In the genomic region with DNA sequence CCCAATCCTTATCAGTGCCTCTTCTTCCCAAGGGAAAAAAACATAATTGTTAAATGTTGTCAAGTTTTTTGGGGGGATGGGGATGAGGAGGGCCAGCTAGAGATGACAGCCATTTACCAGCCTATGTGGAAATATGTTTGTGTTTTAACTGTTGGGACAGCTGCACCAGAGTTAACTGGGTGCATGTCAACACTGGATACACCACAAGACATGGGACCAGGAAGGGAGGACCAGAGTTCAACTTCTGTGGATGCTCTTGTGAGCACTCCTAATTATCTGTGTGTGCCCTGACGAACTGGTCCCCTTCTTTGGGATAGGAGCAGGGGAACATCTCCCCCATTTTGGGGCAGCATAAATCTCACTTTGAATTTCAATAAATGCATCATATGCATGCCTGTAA, we compare ENCODE assay signal across 16 cellular contexts.
A peak's percentile ranks its signal among the peaks of the same experiment; 100 is the strongest.
DNase-seq lines count a peak whose midpoint lies in the region; ATAC-seq, FAIRE-seq and TF ChIP-seq lines count a peak whose summit lies in the region.
"Had no signal": no experiment of that assay in that cellular context is flagged by ENCODE, and none has a peak within 500 bp of the region (broad histone marks: within the 10 kb centered on the region; RNA-seq: fewer than 3 reads in every experiment).

No MANE protein-coding gene starts in this region.

- H2BK12ac ChIP-seq in H1 (ENCODE audit: low read depth, low read length): peak overlapping the region; percentile 27; the same call in 1 of the 2 replicates

- 96 to 100% (median 98%) methylated on average over 1 of the region's 1 CpG for WGBS in heart left ventricle, 4 donors
- 87% methylated on average over 1 of the region's 1 CpG; no CpG with 5 or more reads in 1 of the 2 experiments for WGBS in H1 (ENCODE audit: extremely low coverage in 1 of 2, insufficient coverage in 1 of 2, insufficient read length in 1 of 2, insufficient replicate concordance in 2 of 2, low coverage in 1 of 2, low lambda C conversion rate in 2 of 2, missing lambda C conversion rate in 1 of 2), 2 experiments
- whole genome bisulfite sequencing in right lobe of liver (ENCODE audit: insufficient coverage, low coverage, low lambda C conversion rate, missing lambda C conversion rate): 100% methylated on average over 1 of the region's 1 CpG
- WGBS in transverse colon (ENCODE audit: low coverage in 1 of 2), 2 donors: 100% methylated on average over 1 of the region's 1 CpG; no CpG with 5 or more reads in 1 of the 2 donors
- 89 to 100% (median 97%) methylated on average over 1 of the region's 1 CpG for WGBS in psoas muscle, 3 donors

- no peak overlapping the region for H2BK15ac ChIP-seq in H1 (ENCODE audit: low read length)

- no peak overlapping the region for H2BK120ac ChIP-seq in H1 (replicated peaks; ENCODE audit: low read depth, low read length)

- no peak overlapping the region for H3K56ac ChIP-seq in H1 (replicated peaks; ENCODE audit: insufficient read length, low read depth, low read length)

- no peak for DNase-seq in heart left ventricle
- DNase-seq in left cardiac atrium: no peak
- peak in 1 of 2 experiments; percentile 24 for DNase-seq in H1 (ENCODE audit: low read depth in 1 of 2, low spot score in 2 of 2)
- DNase-seq in right lobe of liver: no peak
- DNase-seq in transverse colon: no peak
- DNase-seq in G401 (ENCODE audit: low spot score): no peak
- DNase-seq in psoas muscle: no peak
- DNase-seq: 8988T; AML-193; Caco-2; CD8-positive, alpha-beta memory T cell; HCEC 1CT; HFFc6 had no signal

- POLR2A ChIA-PET in H1 (lab: Charles Lee; ENCODE audit: partially characterized antibody): interaction anchor here (1.0 kb wide), 1 partner anchor 25 kb away, joined by 3 read pairs; no protein-coding TSS in a partner anchor

- CTCF ChIA-PET in H1 (lab: Charles Lee; ENCODE audit: partially characterized antibody): interaction anchor here (0.8 to 2.4 kb wide), 9 partner anchors 10 to 204 kb away, joined by 3 to 11 read pairs (median 4); a partner anchor contains a TSS

- peaks cover 0 to 36% (median 18%) of the 10 kb centered on the region in 12 donors for H3K4me1 ChIP-seq in heart left ventricle
- peaks cover 0 to 5% (median 3%) of the 10 kb centered on the region in 4 experiments; a peak in 5 of 7 replicates for H3K4me1 ChIP-seq in H1 (replicated peaks in 1 of 4; ENCODE audit: control insufficient read depth in 3 of 4, insufficient read depth in 4 of 4, low read length in 3 of 4)
- peaks cover 0 to 24% (median 5%) of the 10 kb centered on the region in 4 donors for H3K4me1 ChIP-seq in right lobe of liver
- peaks cover 10 to 28% (median 27%) of the 10 kb centered on the region in 4 donors for H3K4me1 ChIP-seq in transverse colon
- peaks cover 8% of the 10 kb centered on the region for H3K4me1 ChIP-seq in psoas muscle
- H3K4me1 ChIP-seq: BLaER1 had no signal

- intact Hi-C loops in heart left ventricle (cut with DNase I) (loop anchor here in 4 of 10 donors (2.0 to 10.0 kb wide), 4 partner anchors 59 to 69 kb away; a partner anchor contains a TSS), left cardiac atrium (cut with DNase I) (loop anchor here in 1 of 2 donors (10.0 kb wide), 1 partner anchor 59 kb away; no protein-coding TSS in a partner anchor), right lobe of liver (cut with DNase I) (no loop called here), transverse colon (cut with DNase I; ENCODE audit: low total_unique reads) (no loop called here), psoas muscle (cut with DNase I) (no loop called here)

- H3K79me2 ChIP-seq in H1 (ENCODE audit: control insufficient read depth in 1 of 2, insufficient read depth in 2 of 2, low read length in 2 of 2): no peaks in the 10 kb centered on the region

- H4K8ac ChIP-seq in H1 (ENCODE audit: extremely low read depth, insufficient read depth, low read length): no peak overlapping the region

- in situ Hi-C loops in transverse colon (cut with MboI; ENCODE audit: low pct_ligation_motif_present in 1 of 4, low pct_unique_long_range_greater_than_20kb in 1 of 4, low sequenced_read_pairs in 3 of 4): no loop called here
- in situ Hi-C loops in G401 (cut with HindIII; ENCODE audit: low sequenced_read_pairs): no loop called here

- no peak for TF ChIP-seq CTCF in heart left ventricle (IDR thresholded peaks at IDR 0.05)
- no peak for TF ChIP-seq CTCF in H1 (IDR thresholded peaks at IDR 0.05; ENCODE audit: control extremely low read depth in 1 of 3, insufficient read depth in 1 of 3, low read depth in 1 of 3, low read length in 3 of 3)
- TF ChIP-seq CTCF in right lobe of liver (IDR thresholded peaks at IDR 0.05): no peak
- no peak for TF ChIP-seq CTCF in transverse colon (IDR thresholded peaks at IDR 0.05)
- no peak for TF ChIP-seq CTCF in psoas muscle (IDR thresholded peaks at IDR 0.05)

- H3K4me2 ChIP-seq in H1 (ENCODE audit: insufficient read depth in 1 of 2, low read depth in 2 of 2, low read length in 2 of 2): no peak overlapping the region
- H3K4me2 ChIP-seq: BLaER1 had no signal

- H3K18ac ChIP-seq in H1 (ENCODE audit: extremely low read depth, low read length): no peak overlapping the region

- TF ChIP-seq RAD21 in H1 (IDR thresholded peaks at IDR 0.05 in 1 of 2, conservative IDR thresholded peaks at IDR 0.05 in 1 of 2; ENCODE audit: low read depth in 2 of 2, low read length in 2 of 2): no peak

- TF ChIP-seq EP300 in H1 (IDR thresholded peaks at IDR 0.05; ENCODE audit: borderline replicate concordance in 1 of 2, low read depth in 2 of 2, low read length in 2 of 2) (no peak), transverse colon (IDR thresholded peaks at IDR 0.05; ENCODE audit: low read depth) (no peak)

- no peak overlapping the region for H2BK5ac ChIP-seq in H1 (ENCODE audit: low read depth, low read length)

- H4K91ac ChIP-seq in H1 (replicated peaks; ENCODE audit: insufficient read length, low read length): no peak overlapping the region

- H2BK20ac ChIP-seq in H1 (ENCODE audit: low read length): no peak overlapping the region

- no peak overlapping the region for H3K9ac ChIP-seq in H1 (replicated peaks in 1 of 4; ENCODE audit: extremely low read depth in 1 of 4, low read depth in 3 of 4, low read length in 3 of 4)
- H3K9ac ChIP-seq: BLaER1 had no signal

- no peak overlapping the region for H2AK5ac ChIP-seq in H1 (ENCODE audit: low read depth, low read length)

- H3K4ac ChIP-seq in H1 (replicated peaks; ENCODE audit: insufficient read length, low read depth, low read length): no peak overlapping the region

- no peaks in the 10 kb centered on the region for H3K9me3 ChIP-seq in heart left ventricle
- H3K9me3 ChIP-seq in H1 (ENCODE audit: insufficient read depth in 2 of 2, low read depth in 1 of 2, low read length in 1 of 2): no peaks in the 10 kb centered on the region
- no peaks in the 10 kb centered on the region for H3K9me3 ChIP-seq in right lobe of liver
- no peaks in the 10 kb centered on the region for H3K9me3 ChIP-seq in transverse colon
- no peaks in the 10 kb centered on the region for H3K9me3 ChIP-seq in psoas muscle
- H3K9me3 ChIP-seq: BLaER1, Caco-2 had no signal

- H3K23ac ChIP-seq in H1 (ENCODE audit: insufficient read length): no peak overlapping the region

- no peak overlapping the region for H4K5ac ChIP-seq in H1 (ENCODE audit: insufficient read length, low read depth, low read length)

- H3K36me3 ChIP-seq in heart left ventricle (no peaks in the 10 kb centered on the region), H1 (ENCODE audit: control insufficient read depth in 2 of 4, insufficient read depth in 4 of 4, low read length in 3 of 4) (no peaks in the 10 kb centered on the region), right lobe of liver (no peaks in the 10 kb centered on the region), transverse colon (no peaks in the 10 kb centered on the region), psoas muscle (ENCODE audit: insufficient read depth in 1 of 2, low read depth in 1 of 2) (no peaks in the 10 kb centered on the region)
- H3K36me3 ChIP-seq: BLaER1 had no signal

- TF ChIP-seq POLR2A in heart left ventricle (IDR thresholded peaks at IDR 0.05) (no peak), H1 (IDR thresholded peaks at IDR 0.05; ENCODE audit: control extremely low read depth in 1 of 2, low read depth in 2 of 2, low read length in 2 of 2) (no peak), right lobe of liver (IDR thresholded peaks at IDR 0.05) (no peak), transverse colon (IDR thresholded peaks at IDR 0.05) (no peak)

- no peak for FAIRE-seq in H1 (lab: Jason Lieb, UNC)
- FAIRE-seq: GM18507 had no signal

- H3K27me3 ChIP-seq in heart left ventricle (no peaks in the 10 kb centered on the region), H1 (replicated peaks in 1 of 4; ENCODE audit: control insufficient read depth in 3 of 4, extremely low read depth in 1 of 4, insufficient read depth in 3 of 4, low read length in 3 of 4) (no peaks in the 10 kb centered on the region), right lobe of liver (no peaks in the 10 kb centered on the region), transverse colon (no peaks in the 10 kb centered on the region), psoas muscle (ENCODE audit: insufficient read depth in 3 of 3, low read length in 2 of 3) (no peaks in the 10 kb centered on the region)
- H3K27me3 ChIP-seq: BLaER1 had no signal

- H3K23me2 ChIP-seq in H1 (ENCODE audit: low read depth, low read length): no peaks in the 10 kb centered on the region

- no peak overlapping the region for H3K4me3 ChIP-seq in heart left ventricle
- no peak overlapping the region for H3K4me3 ChIP-seq in H1 (ENCODE audit: extremely low read depth in 1 of 4, insufficient read depth in 2 of 4, low read depth in 3 of 4, low read length in 4 of 4)
- no peak overlapping the region for H3K4me3 ChIP-seq in right lobe of liver
- no peak overlapping the region for H3K4me3 ChIP-seq in transverse colon
- no peak overlapping the region for H3K4me3 ChIP-seq in psoas muscle
- H3K4me3 ChIP-seq: BLaER1, GM23338 had no signal

- ATAC-seq in heart left ventricle: no peak
- no peak for ATAC-seq in left cardiac atrium
- peak; percentile 12 to 76 (median 41) for ATAC-seq in right lobe of liver
- no peak for ATAC-seq in psoas muscle

- H4K20me1 ChIP-seq in H1 (replicated peaks in 1 of 2; ENCODE audit: control insufficient read depth in 1 of 2, insufficient read depth in 2 of 2, low read length in 2 of 2): no peaks in the 10 kb centered on the region
- H4K20me1 ChIP-seq: BLaER1 had no signal

- H3K14ac ChIP-seq in H1 (ENCODE audit: insufficient read length): no peak overlapping the region

- H3K79me1 ChIP-seq in H1 (ENCODE audit: low read depth, low read length): no peaks in the 10 kb centered on the region

- peak overlapping the region in 8 of 12 donors; percentile 42 to 91 (median 74) for H3K27ac ChIP-seq in heart left ventricle
- H3K27ac ChIP-seq in H1 (ENCODE audit: low read depth, low read length): no peak overlapping the region
- H3K27ac ChIP-seq in right lobe of liver: no peak overlapping the region
- H3K27ac ChIP-seq in transverse colon: peak overlapping the region; percentile 39 to 75 (median 58)
- H3K27ac ChIP-seq in psoas muscle: no peak overlapping the region
- H3K27ac ChIP-seq: BLaER1 had no signal

- H2AFZ ChIP-seq in H1 (ENCODE audit: low read length): no peak overlapping the region
- H2AFZ ChIP-seq: GM23338 had no signal

TF ChIP-seq in H1, 55 proteins besides CTCF, POLR2A, EP300 and RAD21 (continues in another document):
- TF ChIP-seq POLR2AphosphoS5 (IDR thresholded peaks at IDR 0.05; ENCODE audit: low read depth, low read length): no peak
- TF ChIP-seq CHD1 (IDR thresholded peaks at IDR 0.05; ENCODE audit: low read depth, low read length): no peak
- no peak for TF ChIP-seq YY1 (IDR thresholded peaks at IDR 0.05; ENCODE audit: low read depth, low read length)

Comparison
In these comparisons a context has a peak if more than half of its experiments do, and no peak if none do; other contexts are left out.
1. ATAC-seq: peak in right lobe of liver (4 of 4); none in heart left ventricle (0 of 4), left cardiac atrium (0 of 2) and psoas muscle (0 of 4).
2. H3K27ac ChIP-seq: peak in heart left ventricle (8 of 12) and transverse colon (4 of 4); none in H1 (single experiment), right lobe of liver (0 of 3) and psoas muscle (single experiment).